In the genomic region with DNA sequence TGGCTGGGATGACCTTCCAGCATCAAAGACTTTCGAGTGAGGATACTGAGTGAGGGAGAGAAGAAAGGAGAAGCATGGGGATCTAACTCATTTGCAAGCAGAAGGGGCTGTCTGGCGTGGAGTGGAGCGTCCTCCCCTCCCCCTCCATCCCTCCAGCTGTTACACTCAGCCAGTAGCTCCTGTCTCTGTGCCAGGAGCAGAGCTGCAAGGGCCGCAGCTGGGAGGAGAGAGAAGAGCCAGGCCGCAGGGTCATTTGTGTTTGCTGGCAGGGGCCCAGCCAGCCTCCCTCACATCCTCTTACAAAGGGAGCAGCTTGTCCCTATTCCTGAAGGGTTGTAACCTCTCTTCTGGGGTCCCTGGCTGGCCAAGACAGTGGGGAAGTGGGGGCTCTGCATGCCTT, we compare ENCODE assay signal across 9 cellular contexts. TPM values are rescaled to one million over a fixed set of nuclear protein-coding genes. Genes with fewer than 3 reads are reported as not detected.
DNase-seq lines count a peak whose midpoint lies in the region; ATAC-seq, FAIRE-seq and TF ChIP-seq lines count a peak whose summit lies in the region.
"Had no signal": no experiment of that assay in that cellular context is flagged by ENCODE, and none has a peak within 500 bp of the region (broad histone marks: within the 10 kb centered on the region; RNA-seq: fewer than 3 reads in every experiment).

No MANE protein-coding gene starts in this region.

- no peaks in the 10 kb centered on the region for H3K9me2 ChIP-seq in hepatocyte (replicated peaks; ENCODE audit: insufficient read depth)

- no peak overlapping the region; the same call in 1 of the 2 replicates for H3K27ac Mint-ChIP-seq in HFFc6
- H3K27ac Mint-ChIP-seq: activated CD4-positive, alpha-beta T cell treated with anti-CD3 and anti-CD28 coated beads, Interleukin-2, amount 10 ng/mL, durations not matched to agents 7 days and 5 days had no signal

- peaks cover 11% of the 10 kb centered on the region for H3K4me1 Mint-ChIP-seq in HFFc6 (ENCODE audit: low read depth)

- no peak for FAIRE-seq in GM12892 (lab: Jason Lieb, UNC)

- DNase-seq in HFFc6 = peak; percentile 20
- DNase-seq in anterior cingulate cortex (lab: John Stamatoyannopoulos, UW) = peak in 49 of 58 donors; percentile 22 to 85 (median 69)
- DNase-seq in hepatocyte (ENCODE audit: low spot score) = peak; percentile 69
- peak; percentile 76 for DNase-seq in skeletal muscle cell (ENCODE audit: low read depth)
- DNase-seq in GM12892 (ENCODE audit: insufficient read length) = no peak
- DNase-seq in HAP-1 (ENCODE audit: low spot score in 2 of 2) = no peak
- DNase-seq: activated CD4-positive, alpha-beta T cell treated with anti-CD3 and anti-CD28 coated beads, Interleukin-2, amount 10 ng/mL, durations not matched to agents 7 days and 5 days had no signal

- no peaks in the 10 kb centered on the region for H3K79me2 ChIP-seq in hepatocyte

- no peaks in the 10 kb centered on the region for H3K9me3 Mint-ChIP-seq in HFFc6
- H3K9me3 Mint-ChIP-seq: activated CD4-positive, alpha-beta T cell treated with anti-CD3 and anti-CD28 coated beads, Interleukin-2, amount 10 ng/mL, durations not matched to agents 7 days and 5 days had no signal

- H3K36me3 ChIP-seq in hepatocyte (replicated peaks; ENCODE audit: insufficient read depth, low read depth) (no peaks in the 10 kb centered on the region), HAP-1 (replicated peaks) (no peaks in the 10 kb centered on the region; the same call in 1 of the 2 replicates)

- H3K9me3 ChIP-seq in hepatocyte (ENCODE audit: low read depth) (no peaks in the 10 kb centered on the region), HAP-1 (no peaks in the 10 kb centered on the region)

- 63% methylated on average over 5 of the region's 5 CpGs for WGBS in hepatocyte (ENCODE audit: low lambda C conversion rate, missing lambda C conversion rate)

- H2AFZ ChIP-seq in hepatocyte = no peak overlapping the region

- TF ChIP-seq CTCF in HFFc6 (IDR thresholded peaks at IDR 0.05) (no peak), hepatocyte (IDR thresholded peaks at IDR 0.05; ENCODE audit: poor library complexity) (no peak)

- H3K27me3 Mint-ChIP-seq in HFFc6 (ENCODE audit: insufficient read depth) = no peaks in the 10 kb centered on the region; the same call in 1 of the 2 replicates

- no peak for ATAC-seq in HG03025 (IDR thresholded peaks at IDR 0.05; ENCODE audit: low FRiP score, unreplicated experiment)
- ATAC-seq in HG03469 (IDR thresholded peaks at IDR 0.05; ENCODE audit: unreplicated experiment) = no peak

- no peak for TF ChIP-seq POLR2A in GM12892 (IDR thresholded peaks at IDR 0.05; ENCODE audit: low read depth, low read length)

- peak overlapping the region; percentile 45 for H3K4me2 ChIP-seq in hepatocyte

- no peaks in the 10 kb centered on the region for H4K20me1 ChIP-seq in hepatocyte (ENCODE audit: insufficient read depth, poor library complexity, severe bottlenecking)

- H3K4me3 ChIP-seq in hepatocyte = no peak overlapping the region
- H3K4me3 ChIP-seq in skeletal muscle cell (ENCODE audit: low read depth, low read length) = no peak overlapping the region
- no peak overlapping the region for H3K4me3 ChIP-seq in HAP-1

- H3K4me3 Mint-ChIP-seq in HFFc6 = no peak overlapping the region
- H3K4me3 Mint-ChIP-seq: activated CD4-positive, alpha-beta T cell treated with anti-CD3 and anti-CD28 coated beads, Interleukin-2, amount 10 ng/mL, durations not matched to agents 7 days and 5 days had no signal

- no peaks in the 10 kb centered on the region for H3K27me3 ChIP-seq in hepatocyte
- no peaks in the 10 kb centered on the region for H3K27me3 ChIP-seq in HAP-1 (ENCODE audit: low read depth)

- peak overlapping the region; percentile 37 for H3K27ac ChIP-seq in hepatocyte

- in situ Hi-C loops in HAP-1 (cut with MboI; ENCODE audit: low sequenced_read_pairs) = no loop called here

- peaks cover 12% of the 10 kb centered on the region for H3K4me1 ChIP-seq in hepatocyte (ENCODE audit: insufficient read depth)
- no peaks in the 10 kb centered on the region for H3K4me1 ChIP-seq in HAP-1

- H3K36me3 Mint-ChIP-seq in HFFc6 (ENCODE audit: low read depth) = no peaks in the 10 kb centered on the region

RNA-seq across cellular contexts. Expression of gene NECTIN1, which starts 58.0 kb away (rescaled TPM):
- 1 to 10 TPM; 4.1 to 7.9 (median 6.6) TPM for total RNA-seq in HFFc6 (2021; fragmentation: NEBNext Ultra II Directional; extraction: Animal tissue kit (Norgen Biotek cat#: 25700))
- total RNA-seq in hepatocyte = 3.7 and 7.4 TPM in 2 replicates
- polyA plus RNA-seq in hepatocyte = 3.6 and 6.3 TPM in 2 replicates
- 9.0 TPM for polyA plus RNA-seq in GM12892 (2012; ENCODE audit: missing spikeins)

Comparison
In these comparisons a context has a peak if more than half of its experiments do, and no peak if none do; other contexts are left out.
1. DNase-seq: peak in HFFc6 (single experiment), anterior cingulate cortex (49 of 58), hepatocyte (single experiment) and skeletal muscle cell (single experiment); none in GM12892 (single experiment) and HAP-1 (0 of 2).